Comparison of ENCODE assay signal across 9 cellular contexts in the genomic region with DNA sequence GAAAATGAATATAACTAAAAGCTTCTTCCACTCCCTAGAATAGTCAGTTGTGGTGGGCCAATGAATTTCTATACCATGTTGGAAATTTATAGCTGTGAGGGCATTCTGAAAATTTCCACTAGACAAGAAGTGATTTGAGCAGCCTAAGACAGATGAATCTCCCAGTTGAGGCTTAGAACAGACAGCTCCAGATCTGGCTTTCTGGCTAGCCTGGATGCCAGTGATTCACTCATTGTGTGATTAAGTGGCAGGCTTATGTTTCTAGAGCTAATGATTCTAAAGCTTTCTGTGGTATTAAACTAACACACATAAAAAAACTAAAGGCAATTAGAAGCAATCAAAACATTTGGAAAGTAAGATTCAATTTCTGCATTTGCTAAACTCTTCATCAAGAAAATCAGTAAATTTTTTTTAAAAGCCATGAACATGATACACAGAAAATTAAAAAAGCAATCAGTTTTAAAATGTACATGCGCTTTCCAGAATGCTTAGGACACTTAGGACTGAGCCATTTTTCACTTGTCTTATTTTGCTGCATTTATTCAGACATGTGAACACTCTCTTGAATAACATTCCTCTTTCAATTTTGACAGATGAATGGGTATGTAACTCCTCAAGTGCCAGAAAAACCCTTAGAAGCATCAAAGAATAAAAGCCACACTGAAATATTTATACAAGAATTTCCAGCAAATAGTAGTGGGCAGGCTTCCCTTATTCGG.
DNase-seq lines count a peak whose midpoint lies in the region; ATAC-seq and TF ChIP-seq lines count a peak whose summit lies in the region.
"Had no signal": no experiment of that assay in that cellular context is flagged by ENCODE, and none has a peak within 500 bp of the region (broad histone marks: within the 10 kb centered on the region; RNA-seq: fewer than 3 reads in every experiment).

No MANE protein-coding gene starts in this region.

- no peak overlapping the region for H2AFZ ChIP-seq in SU-DHL-6 (ENCODE audit: low read depth, low read length, severe bottlenecking)

- H3K27me3 ChIP-seq in SU-DHL-6 (ENCODE audit: low read length) = no peaks in the 10 kb centered on the region

- DNase-seq in activated naive CD4-positive, alpha-beta T cell treated with anti-CD3 and anti-CD28 coated beads, Interleukin-2, amount 10 ng/mL, durations not matched to agents 7 days and 5 days = no peak
- no peak for DNase-seq in activated naive CD4-positive, alpha-beta T cell treated with Interleukin-2 at 50 U/mL for 16 hours
- DNase-seq in fibroblast of the aortic adventitia (ENCODE audit: low read depth) = no peak
- no peak for DNase-seq in stimulated activated CD4-positive, alpha-beta T cell treated with anti-CD3 and anti-CD28 coated beads, Interleukin-4, amount 100 ng/mL, for 4 hours
- DNase-seq in stimulated activated CD4-positive, alpha-beta T cell treated with anti-CD3 and anti-CD28 coated beads, Interleukin-15, amount 100 ng/mL, for 24 hours = no peak
- DNase-seq: cortex of kidney had no signal

- peaks cover 20% of the 10 kb centered on the region for H3K36me3 Mint-ChIP-seq in activated naive CD4-positive, alpha-beta T cell treated with anti-CD3 and anti-CD28 coated beads, Interleukin-2, amount 10 ng/mL, durations not matched to agents 7 days and 5 days

- no peak overlapping the region for H3K9ac ChIP-seq in SU-DHL-6 (ENCODE audit: low read length)

- CTCF ChIA-PET in activated naive CD4-positive, alpha-beta T cell treated with anti-CD3 and anti-CD28 coated beads, Interleukin-2, amount 10 ng/mL, durations not matched to agents 7 days and 5 days (lab: Charles Lee) = interaction anchor here (0.6 to 0.8 kb wide), 3 partner anchors 97 to 286 kb away, joined by 3 to 4 read pairs (median 3); no protein-coding TSS in a partner anchor

- peaks cover 20% of the 10 kb centered on the region for H3K4me1 Mint-ChIP-seq in activated naive CD4-positive, alpha-beta T cell treated with anti-CD3 and anti-CD28 coated beads, Interleukin-2, amount 10 ng/mL, durations not matched to agents 7 days and 5 days

- H3K27ac Mint-ChIP-seq in activated naive CD4-positive, alpha-beta T cell treated with anti-CD3 and anti-CD28 coated beads, Interleukin-2, amount 10 ng/mL, durations not matched to agents 7 days and 5 days = peak overlapping the region; percentile 84

- H3K4me3 ChIP-seq in SU-DHL-6 (ENCODE audit: insufficient read depth, low read length, poor library complexity, severe bottlenecking) (no peak overlapping the region), fibroblast of the aortic adventitia (ENCODE audit: low read depth, low read length) (peak overlapping the region; percentile 15)

- peaks cover 14% of the 10 kb centered on the region for H3K9me3 Mint-ChIP-seq in activated naive CD4-positive, alpha-beta T cell treated with anti-CD3 and anti-CD28 coated beads, Interleukin-2, amount 10 ng/mL, durations not matched to agents 7 days and 5 days

- H4K20me1 ChIP-seq in SU-DHL-6 (ENCODE audit: low read depth, low read length) = no peaks in the 10 kb centered on the region

- H3K9me2 ChIP-seq in SU-DHL-6 (replicated peaks; ENCODE audit: insufficient read depth, low read length) = no peaks in the 10 kb centered on the region

- H3K79me2 ChIP-seq in SU-DHL-6 (ENCODE audit: insufficient read depth, low read length) = no peaks in the 10 kb centered on the region

- H3K4me2 ChIP-seq in SU-DHL-6 (ENCODE audit: low read depth, low read length, poor library complexity, severe bottlenecking) = peak overlapping the region; percentile 17

- no peaks in the 10 kb centered on the region for H3K36me3 ChIP-seq in SU-DHL-6 (ENCODE audit: low read length)

- H3K27ac ChIP-seq in SU-DHL-6 (ENCODE audit: low read depth, low read length) (no peak overlapping the region), temporal lobe (ENCODE audit: low read depth, low read length) (peak overlapping the region; percentile 13)

- H3K9me3 ChIP-seq in SU-DHL-6 (ENCODE audit: insufficient read depth, low read length) = no peaks in the 10 kb centered on the region

- H3F3A ChIP-seq in SU-DHL-6 (ENCODE audit: insufficient read depth) = no peaks in the 10 kb centered on the region

- TF ChIP-seq CTCF in SU-DHL-6 (IDR thresholded peaks at IDR 0.05; ENCODE audit: insufficient read depth, low read length, poor library complexity, severe bottlenecking) (no peak), fibroblast of the aortic adventitia (IDR thresholded peaks at IDR 0.05; ENCODE audit: insufficient read depth, low read length) (no peak)

- peak overlapping the region; percentile 36 for H3K4me3 Mint-ChIP-seq in activated naive CD4-positive, alpha-beta T cell treated with anti-CD3 and anti-CD28 coated beads, Interleukin-2, amount 10 ng/mL, durations not matched to agents 7 days and 5 days

- peaks cover 17% of the 10 kb centered on the region for H3K27me3 Mint-ChIP-seq in activated naive CD4-positive, alpha-beta T cell treated with anti-CD3 and anti-CD28 coated beads, Interleukin-2, amount 10 ng/mL, durations not matched to agents 7 days and 5 days

- no peak for ATAC-seq in GM21717 (IDR thresholded peaks at IDR 0.05; ENCODE audit: unreplicated experiment)
